In the genomic region with DNA sequence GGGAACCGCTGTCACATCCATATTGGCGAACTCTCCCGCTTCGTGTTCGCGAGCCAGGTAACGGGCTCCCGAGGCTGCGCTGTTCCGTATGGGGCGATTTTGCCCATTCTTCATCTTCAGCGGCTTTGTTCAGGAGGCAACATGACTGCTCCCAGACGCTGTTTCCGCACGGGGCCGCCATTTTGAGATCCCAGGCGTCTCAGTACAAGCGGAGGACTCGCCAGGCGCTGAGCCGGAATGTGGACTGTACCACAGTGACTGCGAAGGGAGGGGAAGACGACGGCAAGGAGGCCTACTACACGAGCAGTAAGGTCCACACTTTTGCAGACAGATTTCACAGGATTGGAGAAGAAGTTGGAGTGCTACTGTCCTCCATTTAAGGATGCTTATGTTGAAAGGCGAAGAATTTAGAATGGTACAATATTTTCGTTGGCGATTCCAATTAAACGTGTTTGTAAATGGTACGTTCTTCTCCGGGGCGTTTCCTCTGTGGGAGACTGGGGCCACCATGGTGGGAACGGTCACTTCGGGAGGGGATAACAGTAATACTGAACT, we compare ENCODE assay signal across 8 cellular contexts. TPM values are rescaled to one million over a fixed set of nuclear protein-coding genes. Genes with fewer than 3 reads are reported as not detected.
DNase-seq lines count a peak whose midpoint lies in the region; ATAC-seq and TF ChIP-seq lines count a peak whose summit lies in the region.

No MANE protein-coding gene starts in this region.

- no peaks in the 10 kb centered on the region for H3K36me3 Mint-ChIP-seq in activated CD4-positive, alpha-beta T cell treated with anti-CD3 and anti-CD28 coated beads, Interleukin-2, amount 10 ng/mL, durations not matched to agents 24 days and 14 days (ENCODE audit: low read depth)

- peaks cover 26% of the 10 kb centered on the region for H3K9me3 Mint-ChIP-seq in activated CD4-positive, alpha-beta T cell treated with anti-CD3 and anti-CD28 coated beads, Interleukin-2, amount 10 ng/mL, durations not matched to agents 24 days and 14 days

- peak overlapping the region; percentile 64 for H3K4me3 ChIP-seq in epithelial cell of proximal tubule (ENCODE audit: low read depth, low read length)
- H3K4me3 ChIP-seq in thoracic aorta: peak overlapping the region; percentile 82

- ATAC-seq in thoracic aorta (ENCODE audit: insufficient number of reproducible peaks, low FRiP score, low read depth) (peak; percentile 94), GM18519 (IDR thresholded peaks at IDR 0.05; ENCODE audit: low FRiP score, unreplicated experiment) (no peak), HG02763 (IDR thresholded peaks at IDR 0.05; ENCODE audit: unreplicated experiment) (no peak)

- TF ChIP-seq CTCF in epithelial cell of proximal tubule (conservative IDR thresholded peaks at IDR 0.05; ENCODE audit: low read depth, low read length): no peak
- TF ChIP-seq CTCF in thoracic aorta (IDR thresholded peaks at IDR 0.05): no peak

- no peaks in the 10 kb centered on the region for H3K4me1 ChIP-seq in thoracic aorta (ENCODE audit: control insufficient read depth in 1 of 2, low read depth in 2 of 2)

- no peak overlapping the region for H3K4me3 Mint-ChIP-seq in activated CD4-positive, alpha-beta T cell treated with anti-CD3 and anti-CD28 coated beads, Interleukin-2, amount 10 ng/mL, durations not matched to agents 24 days and 14 days

- H3K27ac Mint-ChIP-seq in activated CD4-positive, alpha-beta T cell treated with anti-CD3 and anti-CD28 coated beads, Interleukin-2, amount 10 ng/mL, durations not matched to agents 24 days and 14 days: no peak overlapping the region

- H3K27me3 Mint-ChIP-seq in activated CD4-positive, alpha-beta T cell treated with anti-CD3 and anti-CD28 coated beads, Interleukin-2, amount 10 ng/mL, durations not matched to agents 24 days and 14 days: no peaks in the 10 kb centered on the region

- intact Hi-C loops in activated CD4-positive, alpha-beta T cell treated with anti-CD3 and anti-CD28 coated beads, Interleukin-2, amount 10 ng/mL, durations not matched to agents 24 days and 14 days (cut with micrococcal nuclease): no loop called here

- peak overlapping the region; percentile 73 to 76 for H3K27ac ChIP-seq in thoracic aorta

- peaks cover under 1% of the 10 kb centered on the region for H3K36me3 ChIP-seq in thoracic aorta

- no peaks in the 10 kb centered on the region for H3K27me3 ChIP-seq in thoracic aorta (replicated peaks; ENCODE audit: insufficient read depth)

- H3K4me1 Mint-ChIP-seq in activated CD4-positive, alpha-beta T cell treated with anti-CD3 and anti-CD28 coated beads, Interleukin-2, amount 10 ng/mL, durations not matched to agents 24 days and 14 days: no peaks in the 10 kb centered on the region

- peaks cover 43% of the 10 kb centered on the region for H3K9me3 ChIP-seq in thoracic aorta

- DNase-seq in RPMI8226 (peak; percentile 21), epithelial cell of proximal tubule (ENCODE audit: low read depth) (peak; percentile 56), medulla oblongata (ENCODE audit: extremely low spot score) (peak; percentile 87), thoracic aorta (ENCODE audit: low spot score) (peak; percentile 56), HT-29 (ENCODE audit: low spot score) (no peak)
- no peak for DNase-seq in activated CD4-positive, alpha-beta T cell treated with anti-CD3 and anti-CD28 coated beads, Interleukin-2, amount 10 ng/mL, durations not matched to agents 24 days and 14 days

RNA-seq across cellular contexts. Expression of a gene that starts 41.6 kb away (rescaled TPM):
- 6.3 and 10.3 TPM in 2 replicates for total RNA-seq in epithelial cell of proximal tubule
- 1 to 10 TPM; 3.8 to 8.0 TPM for total RNA-seq in thoracic aorta
- total RNA-seq in HT-29 (2014; rRNA removed; shearing (Covaris generic)): 0.56 and 0.70 TPM in 2 replicates
- 0.47 and 0.54 TPM in 2 replicates for total RNA-seq in activated CD4-positive, alpha-beta T cell treated with anti-CD3 and anti-CD28 coated beads, Interleukin-2, amount 10 ng/mL, durations not matched to agents 24 days and 14 days

Comparison
In these comparisons a context has a peak if more than half of its experiments do, and no peak if none do; other contexts are left out.
1. DNase-seq: peak in RPMI8226 (single experiment), epithelial cell of proximal tubule (single experiment), medulla oblongata (single experiment) and thoracic aorta (single experiment); none in HT-29 (single experiment) and activated CD4-positive, alpha-beta T cell treated with anti-CD3 and anti-CD28 coated beads, Interleukin-2, amount 10 ng/mL, durations not matched to agents 24 days and 14 days (single experiment).